Comparison of ENCODE assay signal across 14 cellular contexts in the genomic region with DNA sequence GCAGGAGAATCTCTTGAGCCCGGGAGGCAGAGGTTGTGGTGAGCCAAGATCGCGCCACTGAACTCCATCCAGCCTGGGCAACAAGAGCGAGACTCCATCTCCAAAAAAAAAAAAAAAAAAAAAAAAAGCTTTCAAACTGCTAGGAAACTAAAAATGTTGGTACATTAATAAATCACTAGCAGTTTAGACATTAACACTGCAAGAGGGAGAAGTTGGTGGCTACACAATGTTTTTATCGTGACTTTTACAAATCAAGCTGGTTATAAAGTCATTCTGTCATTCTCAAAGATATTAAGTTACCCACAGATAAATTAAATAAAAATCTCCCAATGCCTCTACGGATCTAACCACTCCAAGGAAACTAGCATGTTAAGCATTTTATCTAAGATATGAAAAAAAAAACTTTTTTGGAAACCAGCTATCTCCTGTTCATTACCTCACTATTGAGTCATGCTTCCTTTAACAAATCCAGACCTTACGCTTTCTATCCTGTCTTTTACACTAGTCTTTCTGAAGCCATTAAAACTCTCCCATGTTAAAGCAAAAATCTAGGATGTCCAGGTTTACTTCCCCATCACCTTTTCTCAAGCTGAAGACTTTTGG.
DNase-seq lines count a peak whose midpoint lies in the region; ATAC-seq and TF ChIP-seq lines count a peak whose summit lies in the region.
"Had no signal": no experiment of that assay in that cellular context is flagged by ENCODE, and none has a peak within 500 bp of the region (broad histone marks: within the 10 kb centered on the region; RNA-seq: fewer than 3 reads in every experiment).

No MANE protein-coding gene starts in this region.

- H3K4me1 ChIP-seq in left lung (no peaks in the 10 kb centered on the region), mucosa of descending colon (ENCODE audit: low read depth) (no peaks in the 10 kb centered on the region)

- H3K36me3 ChIP-seq in left lung (peaks cover 0 to 52% of the 10 kb centered on the region in 2 donors), mucosa of descending colon (ENCODE audit: low read depth) (no peaks in the 10 kb centered on the region)

- no peak overlapping the region for H3K27ac ChIP-seq in left lung

- H3K27me3 ChIP-seq in left lung = no peaks in the 10 kb centered on the region

- H3K4me3 ChIP-seq in epithelial cell of esophagus (ENCODE audit: low read length) (no peak overlapping the region), left lung (no peak overlapping the region), mucosa of descending colon (no peak overlapping the region)

- H3K9me3 ChIP-seq in left lung (no peaks in the 10 kb centered on the region), mucosa of descending colon (no peaks in the 10 kb centered on the region)

- ATAC-seq in left lung (peak; percentile 18), HG02798 (IDR thresholded peaks at IDR 0.05; ENCODE audit: poor library complexity, unreplicated experiment) (no peak), mucosa of descending colon (no peak)
- ATAC-seq: activated CD4-positive, alpha-beta T cell treated with anti-CD3 and anti-CD28 coated beads for 36 hours; T-helper 17 cell had no signal

- intact Hi-C loops in left lung (cut with DNase I) (no loop called here), mucosa of descending colon (cut with DNase I, micrococcal nuclease) (no loop called here)

- TF ChIP-seq CTCF in epithelial cell of esophagus (IDR thresholded peaks at IDR 0.05; ENCODE audit: insufficient read depth, low read depth, low read length, missing control alignments) = no peak
- no peak for TF ChIP-seq CTCF in left lung (IDR thresholded peaks at IDR 0.05)
- no peak for TF ChIP-seq CTCF in mucosa of descending colon (IDR thresholded peaks at IDR 0.05)

- peak; percentile 63 for DNase-seq in A172 (ENCODE audit: low spot score)
- peak; percentile 5 for DNase-seq in MV-4-11 (lab: John Stamatoyannopoulos, UW)
- DNase-seq in epithelial cell of esophagus (ENCODE audit: low read depth) = peak; percentile 14
- DNase-seq in left lung = no peak
- no peak for DNase-seq in Kasumi-1 (lab: John Stamatoyannopoulos, UW)
- DNase-seq in central memory CD4-positive, alpha-beta T cell = no peak
- DNase-seq in mucosa of descending colon = no peak
- DNase-seq: activated CD4-positive, alpha-beta T cell treated with anti-CD3 and anti-CD28 coated beads for 36 hours; activated T-cell treated with anti-CD3 and anti-CD28 coated beads, Interleukin-2, amount 50 U/mL, for 1 hour; Calu3; NCI-H1930; NCI-H526 treated with DMSO at 0.1 percent for 48 hours; T-helper 17 cell had no signal

Comparison
In these comparisons a context has a peak if more than half of its experiments do, and no peak if none do; other contexts are left out.
1. DNase-seq: peak in A172 (single experiment), MV-4-11 (single experiment) and epithelial cell of esophagus (single experiment); none in left lung (0 of 2), Kasumi-1 (0 of 2), central memory CD4-positive, alpha-beta T cell (single experiment) and mucosa of descending colon (0 of 3).